Comparison of ENCODE assay signal across 8 cellular contexts in genomic region chr12:92362785-92363184, GRCh38.
DNase-seq lines count a peak whose midpoint lies in the region; ATAC-seq and TF ChIP-seq lines count a peak whose summit lies in the region.

No MANE protein-coding gene starts in this region.

- intact Hi-C loops in ascending aorta (cut with DNase I), result no loop called here

- H3K36me3 ChIP-seq in GM06990 (ENCODE audit: control insufficient read depth, insufficient read depth, low read length) (no peaks in the 10 kb centered on the region), ascending aorta (no peaks in the 10 kb centered on the region)

- H3K27ac ChIP-seq in ascending aorta, result no peak overlapping the region

- H3K9me3 Mint-ChIP-seq in glutamatergic neuron (ENCODE audit: unreplicated experiment), result peaks cover 3% of the 10 kb centered on the region

- no peak overlapping the region for H3K27ac Mint-ChIP-seq in glutamatergic neuron (ENCODE audit: unreplicated experiment)

- peak overlapping the region; percentile 65 for H3K4me3 Mint-ChIP-seq in glutamatergic neuron (ENCODE audit: unreplicated experiment)

- peaks cover 29% of the 10 kb centered on the region for H3K4me1 Mint-ChIP-seq in glutamatergic neuron (ENCODE audit: low read depth, unreplicated experiment)

- H3K27me3 ChIP-seq in GM06990 (replicated peaks; ENCODE audit: control insufficient read depth, insufficient read depth, low read length), result no peaks in the 10 kb centered on the region
- no peaks in the 10 kb centered on the region for H3K27me3 ChIP-seq in ascending aorta

- no peaks in the 10 kb centered on the region for H3K9me3 ChIP-seq in ascending aorta

- TF ChIP-seq CTCF in GM06990 (IDR thresholded peaks at IDR 0.05; ENCODE audit: insufficient read depth, low read length, poor library complexity, severe bottlenecking), result no peak
- TF ChIP-seq CTCF in glutamatergic neuron (IDR thresholded peaks at IDR 0.05; ENCODE audit: partially characterized antibody, unreplicated experiment), result no peak
- TF ChIP-seq CTCF in ascending aorta (IDR thresholded peaks at IDR 0.05), result no peak

- ATAC-seq in GM19452 (IDR thresholded peaks at IDR 0.05; ENCODE audit: unreplicated experiment) (peak; percentile 52), HG03520 (IDR thresholded peaks at IDR 0.05; ENCODE audit: unreplicated experiment) (peak; percentile 24)

- H3K36me3 Mint-ChIP-seq in glutamatergic neuron (ENCODE audit: unreplicated experiment), result no peaks in the 10 kb centered on the region

- no peaks in the 10 kb centered on the region for H3K4me1 ChIP-seq in ascending aorta

- DNase-seq in GM06990 (ENCODE audit: extremely low read depth, insufficient read length), result peak; percentile 36
- no peak for DNase-seq in glutamatergic neuron
- DNase-seq in ecto neural progenitor cell (ENCODE audit: low spot score), result no peak
- no peak for DNase-seq in ascending aorta (ENCODE audit: low spot score in 2 of 2)
- no peak for DNase-seq in SKM-1 (lab: John Stamatoyannopoulos, UW; ENCODE audit: unreplicated experiment)
- DNase-seq in cerebellar cortex (ENCODE audit: low spot score), result no peak

- H3K4me3 ChIP-seq in GM06990 (replicated peaks; ENCODE audit: low read depth, low read length), result peak overlapping the region; percentile 68
- H3K4me3 ChIP-seq in ascending aorta, result no peak overlapping the region

- peaks cover 3% of the 10 kb centered on the region for H3K27me3 Mint-ChIP-seq in glutamatergic neuron (ENCODE audit: unreplicated experiment)
